In the genomic region with DNA sequence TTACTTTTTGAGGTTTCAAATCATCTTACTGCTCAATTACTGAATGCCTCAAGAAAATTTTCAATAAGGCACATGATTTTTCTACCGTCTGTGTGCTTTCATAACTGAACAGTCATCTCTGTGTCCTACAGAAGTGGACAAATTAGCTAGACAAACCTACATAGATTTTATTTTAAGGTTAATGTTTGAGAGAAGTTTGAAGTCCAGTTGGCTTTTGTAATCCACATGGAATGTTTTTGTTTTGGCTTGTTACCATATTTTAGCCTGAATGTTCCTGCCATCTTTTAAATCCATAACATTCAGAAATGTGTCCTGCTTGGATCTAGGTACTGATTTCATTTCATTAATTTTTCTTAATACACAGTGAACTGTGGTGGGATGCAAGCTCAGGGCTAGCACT, we compare ENCODE assay signal across 1 cellular context.
TF ChIP-seq lines count a peak whose summit lies in the region.

No MANE protein-coding gene starts in this region.

TF ChIP-seq in HepG2, 621 proteins besides CTCF, POLR2A, EP300 and RAD21 (continued from another document):
- TF ChIP-seq ZBTB49 (CRISPR knock-in tag; IDR thresholded peaks at IDR 0.05; ENCODE audit: borderline replicate concordance) = no peak
- no peak for TF ChIP-seq RARA (CRISPR knock-in tag; IDR thresholded peaks at IDR 0.05)
- no peak for TF ChIP-seq CC2D1A (CRISPR knock-in tag; IDR thresholded peaks at IDR 0.05)
- TF ChIP-seq ZNF589 (CRISPR knock-in tag; conservative IDR thresholded peaks at IDR 0.05) = no peak
- no peak for TF ChIP-seq ARNTL (CRISPR knock-in tag; IDR thresholded peaks at IDR 0.05)
- no peak for TF ChIP-seq ZNF329 (CRISPR knock-in tag; IDR thresholded peaks at IDR 0.05; ENCODE audit: low read depth)
- TF ChIP-seq ZNF430 (CRISPR knock-in tag; IDR thresholded peaks at IDR 0.05) = no peak
TF ChIP-seq in HepG2: peak in this region for 0.
